In the genomic region with DNA sequence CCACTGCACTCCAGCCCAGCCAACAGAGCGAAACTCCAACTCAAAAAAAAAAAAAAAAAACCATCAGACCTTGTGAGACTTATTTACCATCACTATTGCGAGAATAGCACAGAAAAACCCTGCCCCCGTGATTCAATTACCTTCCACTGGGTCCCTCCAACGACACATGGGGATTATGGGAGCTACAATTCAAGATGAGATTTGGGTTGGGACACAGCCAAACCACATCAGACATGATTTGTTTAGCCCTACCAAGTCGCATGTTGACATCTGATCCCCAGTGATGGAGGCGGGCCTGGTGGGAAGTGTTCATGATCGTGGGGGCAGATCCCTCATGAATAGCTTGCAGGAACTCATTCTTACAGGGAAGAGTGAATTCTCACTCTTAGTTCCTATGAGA, we compare ENCODE assay signal across 29 cellular contexts. TPM values are rescaled to one million over a fixed set of nuclear protein-coding genes. Genes with fewer than 3 reads are reported as not detected.
DNase-seq lines count a peak whose midpoint lies in the region; ATAC-seq and TF ChIP-seq lines count a peak whose summit lies in the region.
"Had no signal": no experiment of that assay in that cellular context is flagged by ENCODE, and none has a peak within 500 bp of the region (broad histone marks: within the 10 kb centered on the region; RNA-seq: fewer than 3 reads in every experiment).

No MANE protein-coding gene starts in this region.

- H3K4me1 ChIP-seq in GM23338 (ENCODE audit: insufficient read depth), result no peaks in the 10 kb centered on the region; the same call in 1 of the 2 replicates
- H3K4me1 ChIP-seq: adrenal gland had no signal

- no peaks in the 10 kb centered on the region for H3K9me2 ChIP-seq in GM23338 (ENCODE audit: insufficient read depth)

- H4K20me1 ChIP-seq in GM23338 (replicated peaks; ENCODE audit: insufficient read depth), result peaks cover 9% of the 10 kb centered on the region; the same call in 1 of the 2 replicates

- H3F3A ChIP-seq in GM23338 (replicated peaks; ENCODE audit: low read depth), result no peaks in the 10 kb centered on the region

- no peak overlapping the region for H3K4me2 ChIP-seq in GM23338

- H3K79me2 ChIP-seq in GM23338 (replicated peaks; ENCODE audit: insufficient read depth), result peaks cover 98% of the 10 kb centered on the region

- no peak overlapping the region for H2AFZ ChIP-seq in GM23338

- no peaks in the 10 kb centered on the region for H3K36me3 ChIP-seq in GM23338 (ENCODE audit: insufficient read depth)
- H3K36me3 ChIP-seq: adrenal gland had no signal

- H3K27ac Mint-ChIP-seq in GM23338, result no peak overlapping the region
- H3K27ac Mint-ChIP-seq: activated CD4-positive, alpha-beta T cell treated with anti-CD3 and anti-CD28 coated beads, Interleukin-2, amount 10 ng/mL, durations not matched to agents 7 days and 5 days; activated T-cell treated with anti-CD3 and anti-CD28 coated beads, Interleukin-2, amount 50 U/mL, for 72 hours; CD4-positive, alpha-beta memory T cell; type B pancreatic cell had no signal

- TF ChIP-seq CTCF in cardiac fibroblast (IDR thresholded peaks at IDR 0.05; ENCODE audit: low read depth, low read length), result no peak
- TF ChIP-seq CTCF in GM23338 (conservative IDR thresholded peaks at IDR 0.05; ENCODE audit: low read depth in 2 of 2), result no peak

- ATAC-seq in sciatic nerve (peak; percentile 34), GM23338 (no peak)
- ATAC-seq: activated T-cell treated with anti-CD3 and anti-CD28 coated beads, Interleukin-2, amount 50 U/mL, for 72 hours; esophagus mucosa; GM12878; HepG2; mucosa of descending colon had no signal

- no peaks in the 10 kb centered on the region for H3K27me3 ChIP-seq in GM23338 (ENCODE audit: insufficient read depth)
- H3K27me3 ChIP-seq: adrenal gland had no signal

- H3K4me1 Mint-ChIP-seq in GM23338, result peaks cover 6% of the 10 kb centered on the region; the same call in 1 of the 3 replicates
- H3K4me1 Mint-ChIP-seq: activated CD4-positive, alpha-beta T cell treated with anti-CD3 and anti-CD28 coated beads, Interleukin-2, amount 10 ng/mL, durations not matched to agents 7 days and 5 days had no signal

- no peak overlapping the region for H3K27ac ChIP-seq in GM23338 (ENCODE audit: low read depth)
- H3K27ac ChIP-seq: adrenal gland, HL-60 had no signal

- peaks cover 18% of the 10 kb centered on the region for H3K36me3 Mint-ChIP-seq in GM23338 (ENCODE audit: low read depth)
- H3K36me3 Mint-ChIP-seq: CD4-positive, alpha-beta memory T cell had no signal

- H3K4me3 ChIP-seq in cardiac fibroblast (replicated peaks in 1 of 2; ENCODE audit: low read depth in 2 of 2, low read length in 2 of 2) (no peak overlapping the region), GM23338 (no peak overlapping the region)
- H3K4me3 ChIP-seq: adrenal gland, GM12878, lung, mucosa of descending colon had no signal

- H3K4me3 Mint-ChIP-seq in GM23338, result no peak overlapping the region
- H3K4me3 Mint-ChIP-seq: activated CD4-positive, alpha-beta T cell treated with anti-CD3 and anti-CD28 coated beads, Interleukin-2, amount 10 ng/mL, durations not matched to agents 7 days and 5 days; activated T-cell treated with anti-CD3 and anti-CD28 coated beads, Interleukin-2, amount 50 U/mL, for 72 hours; CD4-positive, alpha-beta memory T cell; H9; type B pancreatic cell had no signal

- peaks cover 8% of the 10 kb centered on the region for H3K27me3 Mint-ChIP-seq in GM23338 (ENCODE audit: insufficient read depth, low read depth, poor library complexity)
- H3K27me3 Mint-ChIP-seq: activated CD4-positive, alpha-beta T cell treated with anti-CD3 and anti-CD28 coated beads, Interleukin-2, amount 10 ng/mL, durations not matched to agents 7 days and 5 days; CD4-positive, alpha-beta memory T cell had no signal

- peaks cover 13% of the 10 kb centered on the region for H3K9me3 Mint-ChIP-seq in GM23338
- H3K9me3 Mint-ChIP-seq: activated CD4-positive, alpha-beta T cell treated with anti-CD3 and anti-CD28 coated beads, Interleukin-2, amount 10 ng/mL, durations not matched to agents 7 days and 5 days had no signal

- intact Hi-C loops in sciatic nerve (cut with DNase I), result no loop called here

- peak; percentile 46 for DNase-seq in DMS153 (lab: John Stamatoyannopoulos, UW)
- DNase-seq in DMS153 treated with DMSO at 0.1 percent for 48 hours (lab: John Stamatoyannopoulos, UW; ENCODE audit: unreplicated experiment), result no peak
- DNase-seq in NCI-H2171 (lab: John Stamatoyannopoulos, UW), result peak; percentile 12
- peak; percentile 32 to 36 for DNase-seq in cardiac fibroblast (ENCODE audit: low read depth in 2 of 2)
- no peak for DNase-seq in sciatic nerve (ENCODE audit: low spot score)
- no peak for DNase-seq in GM23338 (ENCODE audit: low spot score)
- DNase-seq in NCI-H1105 (lab: John Stamatoyannopoulos, UW), result no peak
- no peak for DNase-seq in nucleus accumbens (lab: John Stamatoyannopoulos, UW)
- DNase-seq: 8988T; activated CD4-positive, alpha-beta T cell treated with anti-CD3 and anti-CD28 coated beads, Interleukin-2, amount 10 ng/mL, durations not matched to agents 7 days and 5 days; activated naive CD4-positive, alpha-beta T cell treated with Interleukin-2 at 50 U/mL for 16 hours; activated T-cell treated with anti-CD3 and anti-CD28 coated beads, Interleukin-2, amount 50 U/mL, for 72 hours; adrenal gland; AML-193; CD4-positive, alpha-beta memory T cell; cortex of kidney; H9; mucosa of descending colon; NCI-H1105 treated with DMSO at 0.1 percent for 48 hours; NCI-H2081; NCI-H526; posterior cingulate gyrus; T-helper 9 cell had no signal

TF ChIP-seq in GM23338, 12 proteins besides CTCF, POLR2A, EP300 and RAD21 (continues in another document):
- TF ChIP-seq CREB1 (CRISPR knock-in tag; IDR thresholded peaks at IDR 0.05; ENCODE audit: low read depth) (no peak), POLR2AphosphoS5 (IDR thresholded peaks at IDR 0.05; ENCODE audit: low read depth) (no peak), ZNF114 (CRISPR knock-in tag; IDR thresholded peaks at IDR 0.05) (no peak)
- TF ChIP-seq, protein P1, sequence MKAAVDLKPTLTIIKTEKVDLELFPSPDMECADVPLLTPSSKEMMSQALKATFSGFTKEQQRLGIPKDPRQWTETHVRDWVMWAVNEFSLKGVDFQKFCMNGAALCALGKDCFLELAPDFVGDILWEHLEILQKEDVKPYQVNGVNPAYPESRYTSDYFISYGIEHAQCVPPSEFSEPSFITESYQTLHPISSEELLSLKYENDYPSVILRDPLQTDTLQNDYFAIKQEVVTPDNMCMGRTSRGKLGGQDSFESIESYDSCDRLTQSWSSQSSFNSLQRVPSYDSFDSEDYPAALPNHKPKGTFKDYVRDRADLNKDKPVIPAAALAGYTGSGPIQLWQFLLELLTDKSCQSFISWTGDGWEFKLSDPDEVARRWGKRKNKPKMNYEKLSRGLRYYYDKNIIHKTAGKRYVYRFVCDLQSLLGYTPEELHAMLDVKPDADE (IDR thresholded peaks at IDR 0.05), result no peak

RNA-seq across cellular contexts. Expression of a gene that starts 26.6 kb away (rescaled TPM):
- 25.9 TPM for total RNA-seq in sciatic nerve
- total RNA-seq in GM23338 (2014; rRNA removed; shearing (Covaris generic)), result 114 and 119 TPM in 2 replicates
- 276 TPM in 2 replicates for polyA plus RNA-seq in GM23338 (2016; fragmentation: Nextera tagmentation; extraction: Ambion mirVana)

Comparison
In these comparisons a context has a peak if more than half of its experiments do, and no peak if none do; other contexts are left out.
1. DNase-seq: peak in DMS153 (single experiment), NCI-H2171 (single experiment) and cardiac fibroblast (2 of 2); none in DMS153 treated with DMSO at 0.1 percent for 48 hours (single experiment), sciatic nerve (single experiment), GM23338 (single experiment), NCI-H1105 (single experiment) and nucleus accumbens (0 of 56).